In genomic region chr17:73261952-73262675, GRCh38 we compare ENCODE assay signal across 1 cellular context.
TF ChIP-seq lines count a peak whose summit lies in the region.

No MANE protein-coding gene starts in this region.

TF ChIP-seq in GM23338, 12 proteins besides CTCF, POLR2A, EP300 and RAD21 (continued from another document):
- TF ChIP-seq ZNF462 (CRISPR knock-in tag; IDR thresholded peaks at IDR 0.05) (no peak), EZH2phosphoT487 (IDR thresholded peaks at IDR 0.05; ENCODE audit: unreplicated experiment) (no peak), NANOG (IDR thresholded peaks at IDR 0.05; ENCODE audit: borderline replicate concordance) (no peak), STAT1 (IDR thresholded peaks at IDR 0.05; ENCODE audit: unreplicated experiment) (no peak), JUNB (IDR thresholded peaks at IDR 0.05; ENCODE audit: unreplicated experiment) (no peak), ZNF114 (CRISPR knock-in tag; IDR thresholded peaks at IDR 0.05) (no peak), ZNF331 (CRISPR knock-in tag; IDR thresholded peaks at IDR 0.05; ENCODE audit: low read depth) (no peak)
- TF ChIP-seq, protein P1, sequence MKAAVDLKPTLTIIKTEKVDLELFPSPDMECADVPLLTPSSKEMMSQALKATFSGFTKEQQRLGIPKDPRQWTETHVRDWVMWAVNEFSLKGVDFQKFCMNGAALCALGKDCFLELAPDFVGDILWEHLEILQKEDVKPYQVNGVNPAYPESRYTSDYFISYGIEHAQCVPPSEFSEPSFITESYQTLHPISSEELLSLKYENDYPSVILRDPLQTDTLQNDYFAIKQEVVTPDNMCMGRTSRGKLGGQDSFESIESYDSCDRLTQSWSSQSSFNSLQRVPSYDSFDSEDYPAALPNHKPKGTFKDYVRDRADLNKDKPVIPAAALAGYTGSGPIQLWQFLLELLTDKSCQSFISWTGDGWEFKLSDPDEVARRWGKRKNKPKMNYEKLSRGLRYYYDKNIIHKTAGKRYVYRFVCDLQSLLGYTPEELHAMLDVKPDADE (IDR thresholded peaks at IDR 0.05): no peak
- TF ChIP-seq, protein P2, sequence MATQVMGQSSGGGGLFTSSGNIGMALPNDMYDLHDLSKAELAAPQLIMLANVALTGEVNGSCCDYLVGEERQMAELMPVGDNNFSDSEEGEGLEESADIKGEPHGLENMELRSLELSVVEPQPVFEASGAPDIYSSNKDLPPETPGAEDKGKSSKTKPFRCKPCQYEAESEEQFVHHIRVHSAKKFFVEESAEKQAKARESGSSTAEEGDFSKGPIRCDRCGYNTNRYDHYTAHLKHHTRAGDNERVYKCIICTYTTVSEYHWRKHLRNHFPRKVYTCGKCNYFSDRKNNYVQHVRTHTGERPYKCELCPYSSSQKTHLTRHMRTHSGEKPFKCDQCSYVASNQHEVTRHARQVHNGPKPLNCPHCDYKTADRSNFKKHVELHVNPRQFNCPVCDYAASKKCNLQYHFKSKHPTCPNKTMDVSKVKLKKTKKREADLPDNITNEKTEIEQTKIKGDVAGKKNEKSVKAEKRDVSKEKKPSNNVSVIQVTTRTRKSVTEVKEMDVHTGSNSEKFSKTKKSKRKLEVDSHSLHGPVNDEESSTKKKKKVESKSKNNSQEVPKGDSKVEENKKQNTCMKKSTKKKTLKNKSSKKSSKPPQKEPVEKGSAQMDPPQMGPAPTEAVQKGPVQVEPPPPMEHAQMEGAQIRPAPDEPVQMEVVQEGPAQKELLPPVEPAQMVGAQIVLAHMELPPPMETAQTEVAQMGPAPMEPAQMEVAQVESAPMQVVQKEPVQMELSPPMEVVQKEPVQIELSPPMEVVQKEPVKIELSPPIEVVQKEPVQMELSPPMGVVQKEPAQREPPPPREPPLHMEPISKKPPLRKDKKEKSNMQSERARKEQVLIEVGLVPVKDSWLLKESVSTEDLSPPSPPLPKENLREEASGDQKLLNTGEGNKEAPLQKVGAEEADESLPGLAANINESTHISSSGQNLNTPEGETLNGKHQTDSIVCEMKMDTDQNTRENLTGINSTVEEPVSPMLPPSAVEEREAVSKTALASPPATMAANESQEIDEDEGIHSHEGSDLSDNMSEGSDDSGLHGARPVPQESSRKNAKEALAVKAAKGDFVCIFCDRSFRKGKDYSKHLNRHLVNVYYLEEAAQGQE (IDR thresholded peaks at IDR 0.05; ENCODE audit: unreplicated experiment): no peak
